In genomic region chr9:124853605-124854143, GRCh38 we compare ENCODE assay signal across 8 cellular contexts. TPM values are rescaled to one million over a fixed set of nuclear protein-coding genes. Genes with fewer than 3 reads are reported as not detected.
DNase-seq lines count a peak whose midpoint lies in the region; ATAC-seq and TF ChIP-seq lines count a peak whose summit lies in the region.

No MANE protein-coding gene starts in this region.

- H3K4me1 ChIP-seq in SJSA1 (replicated peaks) = peaks cover 13% of the 10 kb centered on the region
- H3K4me1 ChIP-seq in sigmoid colon = peaks cover 0 to 29% (median 20%) of the 10 kb centered on the region in 4 donors

- H3K36me3 ChIP-seq in SJSA1 (peaks cover 27% of the 10 kb centered on the region), sigmoid colon (peaks cover 3 to 25% (median 16%) of the 10 kb centered on the region in 4 donors)

- TF ChIP-seq EP300 in sigmoid colon (IDR thresholded peaks at IDR 0.05) = no peak

- WGBS in sigmoid colon, 2 donors = 52 to 71% methylated on average over 11 of the region's 11 CpGs
- 48 to 57% methylated on average over 10 to 11 of the region's 11 CpGs for WGBS in lower leg skin, 2 donors

- H3K4me3 ChIP-seq in SJSA1 = peak overlapping the region; percentile 42
- peak overlapping the region; percentile 48 to 57 for H3K4me3 ChIP-seq in foreskin fibroblast (ENCODE audit: low read depth in 1 of 2, low read length in 2 of 2)
- H3K4me3 ChIP-seq in sigmoid colon = peak overlapping the region; percentile 28 to 55 (median 42)
- H3K4me3 ChIP-seq in lower leg skin (ENCODE audit: low read depth, poor library complexity, severe bottlenecking) = no peak overlapping the region

- H3K27me3 ChIP-seq in SJSA1 (replicated peaks) = no peaks in the 10 kb centered on the region
- H3K27me3 ChIP-seq in sigmoid colon = no peaks in the 10 kb centered on the region

- TF ChIP-seq POLR2A in sigmoid colon (IDR thresholded peaks at IDR 0.05) (no peak), lower leg skin (IDR thresholded peaks at IDR 0.05) (no peak)

- intact Hi-C loops in sigmoid colon (cut with DNase I) = loop anchor here (1.0 to 10.0 kb wide), 2 partner anchors 79 to 239 kb away; no protein-coding TSS in a partner anchor
- intact Hi-C loops in lower leg skin (cut with DNase I; ENCODE audit: low total_unique reads) = loop anchor here (2.0 kb wide), 1 partner anchor 81 kb away; no protein-coding TSS in a partner anchor

- peak; percentile 10 for ATAC-seq in GM18520 (IDR thresholded peaks at IDR 0.05; ENCODE audit: unreplicated experiment)
- no peak for ATAC-seq in GM21825 (IDR thresholded peaks at IDR 0.05; ENCODE audit: unreplicated experiment)

- H3K9me3 ChIP-seq in SJSA1 (replicated peaks) (no peaks in the 10 kb centered on the region), sigmoid colon (no peaks in the 10 kb centered on the region)

- DNase-seq in SJSA1 (ENCODE audit: low read depth in 1 of 2, low spot score in 2 of 2) (no peak), foreskin fibroblast (no peak), sigmoid colon (no peak), SKM-1 treated with dmso at 0.1 percent for 144 hours (lab: John Stamatoyannopoulos, UW; ENCODE audit: unreplicated experiment) (no peak), SW 1271 (lab: John Stamatoyannopoulos, UW) (no peak), lower leg skin (ENCODE audit: low spot score in 2 of 2) (no peak)

- TF ChIP-seq CTCF in foreskin fibroblast (IDR thresholded peaks at IDR 0.05; ENCODE audit: low read depth, low read length) (no peak), sigmoid colon (IDR thresholded peaks at IDR 0.05) (no peak), lower leg skin (IDR thresholded peaks at IDR 0.05) (no peak)

- H3K27ac ChIP-seq in SJSA1 (no peak overlapping the region), sigmoid colon (peak overlapping the region; percentile 55 to 69 (median 58))

RNA-seq across cellular contexts. Expression of gene WDR38, which starts 0.4 kb away (rescaled TPM):
- total RNA-seq in SJSA1 (2014; rRNA removed; shearing (Covaris generic)) = not detected in 2 replicates
- total RNA-seq in sigmoid colon = not detected
- not detected for polyA plus RNA-seq in sigmoid colon
- not detected for total RNA-seq in lower leg skin

RNA-seq across cellular contexts. Expression of gene RPL35, which starts 8.1 kb away (rescaled TPM):
- total RNA-seq in SJSA1 (2014; rRNA removed; shearing (Covaris generic)) = 1,575 and 1,653 TPM in 2 replicates
- total RNA-seq in sigmoid colon (1,000 to 10,000 TPM; 1,773 to 4,392 (median 3,675) TPM), lower leg skin (1,000 to 10,000 TPM; 2,721 to 5,210 (median 3,159) TPM)
- polyA plus RNA-seq in sigmoid colon = 1,000 to 10,000 TPM; 3,565 to 4,971 (median 3,954) TPM

RNA-seq across cellular contexts. Expression of gene ARPC5L, which starts 8.3 kb away (rescaled TPM):
- 31.5 and 41.3 TPM in 2 replicates for total RNA-seq in SJSA1 (2014; rRNA removed; shearing (Covaris generic))
- total RNA-seq in sigmoid colon = 10 to 100 TPM; 16.9 to 26.2 (median 24.5) TPM
- 10 to 100 TPM; 57.7 to 70.3 (median 65.7) TPM for polyA plus RNA-seq in sigmoid colon
- total RNA-seq in lower leg skin = 10 to 100 TPM; 34.8 to 45.5 (median 42.3) TPM
